ENCODE assay signal across 23 cellular contexts in genomic region chr6:67493682-67494081, GRCh38.
DNase-seq lines count a peak whose midpoint lies in the region; ATAC-seq, FAIRE-seq and TF ChIP-seq lines count a peak whose summit lies in the region.
"Had no signal": no experiment of that assay in that cellular context is flagged by ENCODE, and none has a peak within 500 bp of the region (broad histone marks: within the 10 kb centered on the region; RNA-seq: fewer than 3 reads in every experiment).

No MANE protein-coding gene starts in this region.

- CTCF ChIA-PET in K562 (lab: Yijun Ruan, JAX; ENCODE audit: low intra/inter-chr PET ratio) = no interaction called here

- H3K79me2 ChIP-seq in Karpas-422 (ENCODE audit: low read length) (no peaks in the 10 kb centered on the region), K562 (ENCODE audit: control insufficient read depth, insufficient read depth, low read length) (no peaks in the 10 kb centered on the region)

- ATAC-seq in K562 = no peak
- ATAC-seq: GM12878, HCT116 had no signal

- no TSS peak for BruUV-seq in K562 (replicated peaks; lab: Mats Ljungman, UMichigan)

- H3K27ac ChIP-seq in Karpas-422 (ENCODE audit: low read length) (no peak overlapping the region), K562 (ENCODE audit: extremely low read depth, low read depth, low read length) (no peak overlapping the region)
- H3K27ac ChIP-seq: 22Rv1; BLaER1 treated with 17β-estradiol and CSF1 and Interleukin-3, amounts not matched to agents 10 nM and 100 nM; GM23248 had no signal

- H3K9ac ChIP-seq in Karpas-422 (ENCODE audit: low read length) (no peak overlapping the region), K562 (ENCODE audit: insufficient read depth in 1 of 2, low read depth in 2 of 2, low read length in 2 of 2) (no peak overlapping the region)
- H3K9ac ChIP-seq: BLaER1 treated with 17β-estradiol and CSF1 and Interleukin-3, amounts not matched to agents 10 nM and 100 nM; GM23248 had no signal

- no peak for TF ChIP-seq POLR2A in K562 (conservative IDR thresholded peaks at IDR 0.05)

- H3K4me3 ChIP-seq in Karpas-422 (ENCODE audit: low read length) (no peak overlapping the region), K562 (no peak overlapping the region)
- H3K4me3 ChIP-seq: BLaER1 treated with 17β-estradiol and CSF1 and Interleukin-3, amounts not matched to agents 10 nM and 100 nM; GM12878; GM23248 had no signal

- TF ChIP-seq RAD21 in K562 (CRISPR knock-in tag; conservative IDR thresholded peaks at IDR 0.05 in 1 of 2, IDR thresholded peaks at IDR 0.05 in 1 of 2) = no peak

- H2AFZ ChIP-seq in Karpas-422 (ENCODE audit: low read length) = peak overlapping the region; percentile 74; the same call in 1 of the 2 replicates
- H2AFZ ChIP-seq in K562 (ENCODE audit: low read depth, low read length) = no peak overlapping the region
- H2AFZ ChIP-seq: GM23248 had no signal

- H3K4me2 ChIP-seq in Karpas-422 (ENCODE audit: low read depth, low read length, poor library complexity, severe bottlenecking) (no peak overlapping the region), K562 (ENCODE audit: insufficient read depth, low read length) (no peak overlapping the region)
- H3K4me2 ChIP-seq: BLaER1 treated with 17β-estradiol and CSF1 and Interleukin-3, amounts not matched to agents 10 nM and 100 nM had no signal

- no peak for TF ChIP-seq EP300 in K562 (IDR thresholded peaks at IDR 0.05; ENCODE audit: low read length)

- no peaks in the 10 kb centered on the region for H3K9me2 ChIP-seq in Karpas-422 (replicated peaks; ENCODE audit: insufficient read depth, low read length)

- H3K9me3 ChIP-seq in Karpas-422 (ENCODE audit: low read length) = no peaks in the 10 kb centered on the region
- H3K9me3 ChIP-seq in K562 (replicated peaks; ENCODE audit: control insufficient read depth, insufficient read depth, low read depth, low read length) = no peaks in the 10 kb centered on the region
- H3K9me3 ChIP-seq: BE2C; BLaER1 treated with 17β-estradiol and CSF1 and Interleukin-3, amounts not matched to agents 10 nM and 100 nM had no signal

- intact Hi-C loops in K562 (cut with micrococcal nuclease) = no loop called here

- H3K9me1 ChIP-seq in K562 (ENCODE audit: control insufficient read depth, insufficient read depth, low read length) = no peaks in the 10 kb centered on the region

- H3K27me3 ChIP-seq in Karpas-422 (ENCODE audit: low read length) = no peaks in the 10 kb centered on the region
- no peaks in the 10 kb centered on the region for H3K27me3 ChIP-seq in K562 (ENCODE audit: control insufficient read depth in 2 of 2, insufficient read depth in 2 of 2, low read length in 2 of 2)
- H3K27me3 ChIP-seq: BE2C; BLaER1 treated with 17β-estradiol and CSF1 and Interleukin-3, amounts not matched to agents 10 nM and 100 nM had no signal

- in situ Hi-C loops in K562 (cut with MboI) = no loop called here

- POLR2A ChIA-PET in K562 (lab: Yijun Ruan, JAX) = no interaction called here

- peak; percentile 10 for DNase-seq in DMS53 (lab: John Stamatoyannopoulos, UW)
- no peak for DNase-seq in DMS53 treated with DMSO at 0.1 percent for 48 hours (lab: John Stamatoyannopoulos, UW; ENCODE audit: unreplicated experiment)
- DNase-seq in Karpas-422 = no peak
- no peak for DNase-seq in K562 (ENCODE audit: extremely low read depth in 1 of 4, low spot score in 3 of 4)
- no peak for DNase-seq in NCI-H146 (lab: John Stamatoyannopoulos, UW)
- DNase-seq in DMS153 (lab: John Stamatoyannopoulos, UW) = no peak
- DNase-seq: ACHN; AML-193; BE2C; CD4-positive, alpha-beta T cell; CD8-positive, alpha-beta memory T cell; DMS 273 treated with DMSO at 0.1 percent for 48 hours; DMS79; EL; GDM1; GM23248; H9 had no signal

- no peak for FAIRE-seq in K562 (lab: Jason Lieb, UNC)
- FAIRE-seq: D721Med, GM12878, GM19239 had no signal

- no peak for TF ChIP-seq CTCF in K562 (IDR thresholded peaks at IDR 0.05 in 2 of 3, conservative IDR thresholded peaks at IDR 0.05 in 1 of 3; ENCODE audit: insufficient read depth in 2 of 3, low read depth in 1 of 3, low read length in 3 of 3)

- no peaks in the 10 kb centered on the region for H4K20me1 ChIP-seq in Karpas-422 (ENCODE audit: insufficient read depth, low read depth, low read length)
- H4K20me1 ChIP-seq in K562 (replicated peaks; ENCODE audit: control insufficient read depth, insufficient read depth, low read length) = no peaks in the 10 kb centered on the region
- H4K20me1 ChIP-seq: BLaER1 treated with 17β-estradiol and CSF1 and Interleukin-3, amounts not matched to agents 10 nM and 100 nM had no signal

- H3K4me1 ChIP-seq in Karpas-422 (ENCODE audit: low read length) (no peaks in the 10 kb centered on the region), K562 (replicated peaks in 1 of 2; ENCODE audit: control insufficient read depth in 2 of 2, insufficient read depth in 2 of 2, low read length in 2 of 2) (no peaks in the 10 kb centered on the region)
- H3K4me1 ChIP-seq: BE2C; BLaER1 treated with 17β-estradiol and CSF1 and Interleukin-3, amounts not matched to agents 10 nM and 100 nM had no signal

- H3K36me3 ChIP-seq in Karpas-422 (ENCODE audit: insufficient read depth, low read length) (no peaks in the 10 kb centered on the region), K562 (ENCODE audit: control insufficient read depth, insufficient read depth, low read length) (no peaks in the 10 kb centered on the region)
- H3K36me3 ChIP-seq: BE2C; BLaER1 treated with 17β-estradiol and CSF1 and Interleukin-3, amounts not matched to agents 10 nM and 100 nM had no signal

TF ChIP-seq in K562, 482 proteins besides CTCF, POLR2A, EP300 and RAD21:
- TF ChIP-seq MAFG (tag; conservative IDR thresholded peaks at IDR 0.05) = peak; percentile 94
- peak; percentile 96 for TF ChIP-seq C11orf30 (IDR thresholded peaks at IDR 0.05; ENCODE audit: low read depth)
- peak; percentile 100 for TF ChIP-seq MAFK (IDR thresholded peaks at IDR 0.05; ENCODE audit: low read length)
- no peak for TF ChIP-seq RBM34 (IDR thresholded peaks at IDR 0.05; ENCODE audit: borderline replicate concordance, insufficient read depth, low read length)
- peak; percentile 11; the same call in 1 of the 2 replicates for TF ChIP-seq NFE2 (IDR thresholded peaks at IDR 0.05; ENCODE audit: low read depth)
- peak; percentile 100 for TF ChIP-seq MAFF (IDR thresholded peaks at IDR 0.05; ENCODE audit: low read length)
- peak; percentile 99 for TF ChIP-seq ZNF316 (IDR thresholded peaks at IDR 0.05)
- no peak for TF ChIP-seq NR0B1 (IDR thresholded peaks at IDR 0.05; ENCODE audit: partially characterized antibody)
- no peak for TF ChIP-seq FOXJ2 (tag; IDR thresholded peaks at IDR 0.05)
- TF ChIP-seq ZC3H8 (IDR thresholded peaks at IDR 0.05) = no peak
- no peak for TF ChIP-seq CLOCK (CRISPR knock-in tag; IDR thresholded peaks at IDR 0.05; ENCODE audit: borderline replicate concordance)
- no peak for TF ChIP-seq XRCC3 (IDR thresholded peaks at IDR 0.05)
